In the genomic region with DNA sequence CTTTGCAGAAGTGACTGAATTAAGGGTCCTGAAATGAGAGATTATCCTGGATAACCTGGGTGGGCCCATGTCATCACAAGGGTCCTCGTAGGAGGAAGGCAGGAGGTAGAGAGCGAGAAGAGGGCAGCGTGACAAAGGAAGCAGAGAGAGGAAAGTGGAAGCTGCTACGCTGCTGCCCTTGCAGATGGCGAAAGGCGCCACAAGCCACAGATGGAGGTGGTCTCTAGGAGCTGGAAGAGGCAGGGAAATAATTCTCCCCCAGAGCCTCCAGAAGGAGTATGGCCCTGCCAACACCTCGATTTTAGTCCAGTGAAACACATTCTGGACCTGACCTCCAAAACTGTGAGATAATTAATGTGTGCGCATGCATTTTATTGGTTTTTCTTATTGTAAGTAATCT, we compare ENCODE assay signal across 12 cellular contexts. TPM values are rescaled to one million over a fixed set of nuclear protein-coding genes. Genes with fewer than 3 reads are reported as not detected.
DNase-seq lines count a peak whose midpoint lies in the region; ATAC-seq and TF ChIP-seq lines count a peak whose summit lies in the region.
"Had no signal": no experiment of that assay in that cellular context is flagged by ENCODE, and none has a peak within 500 bp of the region (broad histone marks: within the 10 kb centered on the region; RNA-seq: fewer than 3 reads in every experiment).

No MANE protein-coding gene starts in this region.

- H3K9me3 ChIP-seq in DOHH2 (ENCODE audit: control insufficient read depth, insufficient read depth, low read length) (no peaks in the 10 kb centered on the region), OCI-LY3 (ENCODE audit: insufficient read depth, low read length) (no peaks in the 10 kb centered on the region), fibroblast of lung (ENCODE audit: control insufficient read depth, insufficient read depth, low read depth, low read length) (no peaks in the 10 kb centered on the region), prostate gland (no peaks in the 10 kb centered on the region), Peyer's patch (no peaks in the 10 kb centered on the region)
- H3K9me3 ChIP-seq: MG63, SK-N-SH had no signal

- H3F3A ChIP-seq in DOHH2 (ENCODE audit: control insufficient read depth, insufficient read depth), result peaks cover 12% of the 10 kb centered on the region

- intact Hi-C loops in prostate gland (cut with DNase I), result no loop called here

- no peak overlapping the region for H3K27ac ChIP-seq in DOHH2 (ENCODE audit: low read depth, low read length)
- peak overlapping the region; percentile 90 for H3K27ac ChIP-seq in OCI-LY3 (ENCODE audit: low read length)
- peak overlapping the region; percentile 67 for H3K27ac ChIP-seq in fibroblast of lung (ENCODE audit: insufficient read depth, low read length)
- peak overlapping the region; percentile 85 to 87 for H3K27ac ChIP-seq in prostate gland
- H3K27ac ChIP-seq in Peyer's patch, result peak overlapping the region in 2 of 4 donors; percentile 77 to 81

- WGBS in prostate gland, result 75% methylated on average over 8 of the region's 8 CpGs

- no peaks in the 10 kb centered on the region for H3K9me2 ChIP-seq in DOHH2 (replicated peaks; ENCODE audit: control insufficient read depth, low read length)
- H3K9me2 ChIP-seq: SK-N-SH had no signal

- H3K27me3 ChIP-seq in DOHH2 (ENCODE audit: control insufficient read depth, low read length), result no peaks in the 10 kb centered on the region
- no peaks in the 10 kb centered on the region for H3K27me3 ChIP-seq in OCI-LY3 (ENCODE audit: low read depth, low read length)
- no peaks in the 10 kb centered on the region for H3K27me3 ChIP-seq in fibroblast of lung (ENCODE audit: control insufficient read depth, insufficient read depth, low read length)
- no peaks in the 10 kb centered on the region for H3K27me3 ChIP-seq in prostate gland (replicated peaks; ENCODE audit: insufficient read depth)
- no peaks in the 10 kb centered on the region for H3K27me3 ChIP-seq in Peyer's patch
- H3K27me3 ChIP-seq: MG63 had no signal

- H3K4me2 ChIP-seq in DOHH2 (ENCODE audit: low read length) (peak overlapping the region; percentile 41), OCI-LY3 (ENCODE audit: low read length) (peak overlapping the region; percentile 69), fibroblast of lung (ENCODE audit: extremely low read depth, insufficient read depth, low read length) (no peak overlapping the region)
- H3K4me2 ChIP-seq: SK-N-SH had no signal

- no peaks in the 10 kb centered on the region for H3K79me2 ChIP-seq in DOHH2 (ENCODE audit: control insufficient read depth, low read length)
- peaks cover 95% of the 10 kb centered on the region for H3K79me2 ChIP-seq in OCI-LY3 (ENCODE audit: low read length)
- H3K79me2 ChIP-seq in fibroblast of lung (ENCODE audit: control insufficient read depth, insufficient read depth, low read length), result peaks cover 59% of the 10 kb centered on the region

- H3K9ac ChIP-seq in OCI-LY3 (ENCODE audit: low read length), result peak overlapping the region; percentile 51; the same call in 1 of the 2 replicates
- H3K9ac ChIP-seq in fibroblast of lung (ENCODE audit: insufficient read depth, low read length), result no peak overlapping the region
- H3K9ac ChIP-seq: SK-N-SH had no signal

- no peak overlapping the region for H3K4me3 ChIP-seq in DOHH2 (ENCODE audit: low read length)
- H3K4me3 ChIP-seq in OCI-LY3 (ENCODE audit: low read length), result no peak overlapping the region
- no peak overlapping the region for H3K4me3 ChIP-seq in fibroblast of lung (replicated peaks in 1 of 4; ENCODE audit: control extremely low read depth in 1 of 4, insufficient read depth in 1 of 4, low read depth in 3 of 4, low read length in 4 of 4)
- no peak overlapping the region for H3K4me3 ChIP-seq in prostate gland
- no peak overlapping the region for H3K4me3 ChIP-seq in Peyer's patch
- H3K4me3 ChIP-seq: MG63 had no signal

- no peaks in the 10 kb centered on the region for H3K36me3 ChIP-seq in DOHH2 (ENCODE audit: control insufficient read depth, low read length)
- peaks cover 35% of the 10 kb centered on the region for H3K36me3 ChIP-seq in OCI-LY3 (replicated peaks; ENCODE audit: low read depth, low read length)
- no peaks in the 10 kb centered on the region for H3K36me3 ChIP-seq in fibroblast of lung (ENCODE audit: control insufficient read depth, insufficient read depth, low read length)
- no peaks in the 10 kb centered on the region for H3K36me3 ChIP-seq in prostate gland
- H3K36me3 ChIP-seq in Peyer's patch, result no peaks in the 10 kb centered on the region

- DNase-seq in fibroblast of lung (ENCODE audit: low read depth in 2 of 2) (no peak), prostate gland (ENCODE audit: low spot score) (no peak), Peyer's patch (no peak)
- DNase-seq: activated CD4-positive, alpha-beta T cell treated with anti-CD3 and anti-CD28 coated beads for 48 hours; MG63; SK-N-SH; stimulated activated CD8-positive, alpha-beta memory T cell treated with anti-CD3 and anti-CD28 coated beads, Interleukin-4, amount 100 ng/mL, for 48 hours had no signal

- TF ChIP-seq CTCF in DOHH2 (IDR thresholded peaks at IDR 0.05; ENCODE audit: low read depth, low read length, poor library complexity, severe bottlenecking) (no peak), OCI-LY3 (IDR thresholded peaks at IDR 0.05; ENCODE audit: low read depth, low read length) (no peak), fibroblast of lung (conservative IDR thresholded peaks at IDR 0.05 in 1 of 2, IDR thresholded peaks at IDR 0.05 in 1 of 2; ENCODE audit: low read depth in 1 of 2, low read length in 2 of 2) (no peak), prostate gland (IDR thresholded peaks at IDR 0.05) (no peak), Peyer's patch (IDR thresholded peaks at IDR 0.05) (no peak)

- H2AFZ ChIP-seq in OCI-LY3 (ENCODE audit: low read depth, low read length) (no peak overlapping the region), fibroblast of lung (ENCODE audit: low read length) (no peak overlapping the region)

- ATAC-seq in HG03280 (IDR thresholded peaks at IDR 0.05; ENCODE audit: unreplicated experiment) (no peak), GM18511 (IDR thresholded peaks at IDR 0.05; ENCODE audit: unreplicated experiment) (no peak), GM21528 (IDR thresholded peaks at IDR 0.05; ENCODE audit: low FRiP score, unreplicated experiment) (no peak)

- H3K4me1 ChIP-seq in DOHH2 (ENCODE audit: control insufficient read depth, low read length) (peaks cover 25% of the 10 kb centered on the region), OCI-LY3 (ENCODE audit: low read length) (peaks cover 57% of the 10 kb centered on the region), fibroblast of lung (ENCODE audit: control insufficient read depth, extremely low read depth, insufficient read depth, low read length) (peaks cover 18% of the 10 kb centered on the region), prostate gland (replicated peaks) (peaks cover 3% of the 10 kb centered on the region), Peyer's patch (peaks cover 0 to 25% (median 11%) of the 10 kb centered on the region in 4 donors)

- H4K20me1 ChIP-seq in DOHH2 (ENCODE audit: control insufficient read depth, insufficient read depth, low read depth, low read length), result peaks cover 2% of the 10 kb centered on the region; the same call in 1 of the 2 replicates
- H4K20me1 ChIP-seq in OCI-LY3 (ENCODE audit: insufficient read depth, low read length), result peaks cover 68% of the 10 kb centered on the region
- no peaks in the 10 kb centered on the region for H4K20me1 ChIP-seq in fibroblast of lung (ENCODE audit: control insufficient read depth, extremely low read depth, insufficient read depth, low read length)

- TF ChIP-seq POLR2A in prostate gland (IDR thresholded peaks at IDR 0.05), result no peak
- TF ChIP-seq POLR2A in Peyer's patch (IDR thresholded peaks at IDR 0.05), result no peak

RNA-seq across cellular contexts. Expression of gene TMEM184B, which starts 13.4 kb away (rescaled TPM):
- total RNA-seq in fibroblast of lung (19.5 and 28.2 TPM in 2 replicates), prostate gland (100 to 1,000 TPM in 1 of 2 donors, 10 to 100 TPM in 1; 76.0 to 137 TPM), Peyer's patch (10 to 100 TPM; 39.1 to 56.1 (median 51.4) TPM)
- polyA plus RNA-seq in fibroblast of lung, result 37.2 and 40.3 TPM in 2 replicates
- polyA plus RNA-seq in fibroblast of lung (2012), result 55.8 and 60.3 TPM in 2 replicates
- polyA minus RNA-seq in fibroblast of lung (ENCODE audit: low replicate concordance), result 82.2 and 114 TPM in 2 replicates

RNA-seq across cellular contexts. Expression of gene MAFF, which starts 57.6 kb away (rescaled TPM):
- 20.5 and 26.3 TPM in 2 replicates for total RNA-seq in fibroblast of lung
- polyA plus RNA-seq in fibroblast of lung, result 8.8 and 18.5 TPM in 2 replicates
- polyA plus RNA-seq in fibroblast of lung (2012), result 13.1 and 24.4 TPM in 2 replicates
- polyA minus RNA-seq in fibroblast of lung (ENCODE audit: low replicate concordance), result 4.9 and 10.7 TPM in 2 replicates
- 10 to 100 TPM; 23.6 to 26.0 TPM for total RNA-seq in prostate gland
- 10 to 100 TPM in 2 of 4 donors, 1 to 10 TPM in 2; 5.1 to 14.2 (median 12.0) TPM for total RNA-seq in Peyer's patch

RNA-seq across cellular contexts. Expression of gene CSNK1E, which starts 57.9 kb away (rescaled TPM):
- total RNA-seq in fibroblast of lung, result 85.0 and 99.3 TPM in 2 replicates
- polyA plus RNA-seq in fibroblast of lung, result 121 and 145 TPM in 2 replicates
- 93.6 and 106 TPM in 2 replicates for polyA plus RNA-seq in fibroblast of lung (2012)
- 160 and 250 TPM in 2 replicates for polyA minus RNA-seq in fibroblast of lung (ENCODE audit: low replicate concordance)
- total RNA-seq in prostate gland, result 100 to 1,000 TPM in 1 of 2 donors, 10 to 100 TPM in 1; 82.8 to 190 TPM
- total RNA-seq in Peyer's patch, result 100 to 1,000 TPM in 3 of 4 donors, 10 to 100 TPM in 1; 39.1 to 254 (median 114) TPM
